In the genomic region with DNA sequence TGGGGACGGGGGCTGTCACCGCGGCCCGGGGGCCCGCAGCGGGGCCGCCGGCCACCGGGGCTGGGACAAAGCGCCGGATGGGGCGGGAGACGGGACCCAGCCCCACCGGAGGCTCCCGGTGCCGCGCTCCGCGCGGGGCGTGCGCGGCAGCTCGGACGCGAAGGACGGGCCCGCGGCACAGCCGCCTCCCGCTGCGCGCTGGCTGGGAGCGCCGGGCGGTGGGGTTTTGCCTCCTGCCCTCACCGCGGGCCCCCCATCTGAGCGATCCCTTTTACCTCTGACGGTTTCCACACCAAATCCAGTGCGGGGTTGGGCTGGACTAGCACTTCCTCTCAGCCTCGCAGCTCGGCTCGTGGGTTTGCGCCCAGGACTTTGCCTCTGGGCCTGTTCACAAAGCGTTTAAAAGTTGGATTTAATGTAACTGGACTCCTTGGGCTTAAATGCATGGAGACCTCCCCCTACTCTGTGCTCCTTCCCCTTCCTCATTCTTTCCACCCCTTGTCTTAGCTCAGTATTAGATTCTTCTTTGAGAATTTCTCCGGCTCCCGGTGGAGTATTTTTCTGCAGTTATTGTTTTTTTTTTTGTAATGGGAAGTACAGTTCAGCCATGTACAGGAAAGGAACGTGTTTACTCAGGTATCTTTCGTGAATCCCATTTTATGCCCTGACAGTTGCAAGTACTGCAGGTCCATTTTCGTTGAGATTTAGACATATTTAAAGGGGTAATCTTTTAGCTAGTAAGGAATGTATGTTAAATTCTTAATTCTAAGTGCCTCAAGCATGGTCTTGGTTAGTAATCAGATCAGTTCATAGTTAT, we compare ENCODE assay signal across 8 cellular contexts. TPM values are rescaled to one million over a fixed set of nuclear protein-coding genes. Genes with fewer than 3 reads are reported as not detected.
DNase-seq lines count a peak whose midpoint lies in the region; ATAC-seq, FAIRE-seq and TF ChIP-seq lines count a peak whose summit lies in the region.

No MANE protein-coding gene starts in this region.

- no peaks in the 10 kb centered on the region for H3K9me2 ChIP-seq in PC-9 (ENCODE audit: insufficient read depth)

- peak overlapping the region; percentile 99 for H3K27ac ChIP-seq in PC-9

- H3K4me1 ChIP-seq in PC-9 (replicated peaks; ENCODE audit: insufficient read depth): peaks cover 52% of the 10 kb centered on the region

- no peaks in the 10 kb centered on the region for H3K9me3 Mint-ChIP-seq in activated naive CD8-positive, alpha-beta T cell (ENCODE audit: low read depth)

- peaks cover 2% of the 10 kb centered on the region for H3K36me3 Mint-ChIP-seq in activated naive CD8-positive, alpha-beta T cell

- ATAC-seq in GM19455 (IDR thresholded peaks at IDR 0.05; ENCODE audit: unreplicated experiment): peak; percentile 43
- ATAC-seq in HG03521 (IDR thresholded peaks at IDR 0.05; ENCODE audit: unreplicated experiment): peak; percentile 38
- peak; percentile 73 for ATAC-seq in omental fat pad (ENCODE audit: low FRiP score)

- in situ Hi-C loops in Caki2 (cut with HindIII; ENCODE audit: low pct_unique_long_range_greater_than_20kb, low sequenced_read_pairs): no loop called here

- H3K4me3 ChIP-seq in PC-9: peak overlapping the region; percentile 74

- H3K36me3 ChIP-seq in PC-9 (ENCODE audit: low read depth): 0 out of 2 replicates have a peak, but pooled peaks cover 3% of the 10 kb centered on the region

- H3K27me3 ChIP-seq in PC-9 (ENCODE audit: insufficient read depth, low read depth): no peaks in the 10 kb centered on the region

- peak overlapping the region; percentile 82 for H2AFZ ChIP-seq in PC-9

- H3K9me3 ChIP-seq in PC-9 (ENCODE audit: insufficient read depth, low read depth): no peaks in the 10 kb centered on the region

- FAIRE-seq in D721Med (lab: Jason Lieb, UNC): no peak

- peaks cover 12% of the 10 kb centered on the region for H3K4me1 Mint-ChIP-seq in activated naive CD8-positive, alpha-beta T cell (ENCODE audit: low read depth)

- H3K27me3 Mint-ChIP-seq in activated naive CD8-positive, alpha-beta T cell: peaks cover 40% of the 10 kb centered on the region

- intact Hi-C loops in PC-9 (cut with micrococcal nuclease; ENCODE audit: unreplicated experiment) (loop anchor here (1.0 to 10.0 kb wide), 3 partner anchors 75 to 588 kb away; no protein-coding TSS in a partner anchor), head of caudate nucleus (cut with DNase I) (loop anchor here (10.0 kb wide), 2 partner anchors 102 to 128 kb away; no protein-coding TSS in a partner anchor)

- peak overlapping the region; percentile 95 for H3K4me3 Mint-ChIP-seq in activated naive CD8-positive, alpha-beta T cell

- peaks cover 59% of the 10 kb centered on the region for H3K79me2 ChIP-seq in PC-9 (ENCODE audit: low read depth)

- DNase-seq in Caki2 (ENCODE audit: low read depth) (peak; percentile 62), PC-9 (peak; percentile 55 to 58), head of caudate nucleus (peak; percentile 18 to 76 (median 49)), omental fat pad (ENCODE audit: low spot score) (peak; percentile 29), D721Med (ENCODE audit: insufficient read length, low spot score) (no peak)

- TF ChIP-seq CTCF in PC-9 (conservative IDR thresholded peaks at IDR 0.05) (no peak), omental fat pad (IDR thresholded peaks at IDR 0.05) (no peak), D721Med (IDR thresholded peaks at IDR 0.05; ENCODE audit: insufficient read depth, missing control alignments) (no peak)

- POLR2A ChIA-PET in PC-9 (lab: Charles Lee; ENCODE audit: unreplicated experiment): no interaction called here

- no peak overlapping the region for H3K27ac Mint-ChIP-seq in activated naive CD8-positive, alpha-beta T cell

- peaks cover 40% of the 10 kb centered on the region for H3F3A ChIP-seq in PC-9 (ENCODE audit: insufficient read depth, low read depth)

- CTCF ChIA-PET in PC-9 (lab: Charles Lee): no interaction called here

- peak overlapping the region; percentile 94 for H3K4me2 ChIP-seq in PC-9

- no peaks in the 10 kb centered on the region for H4K20me1 ChIP-seq in PC-9 (ENCODE audit: insufficient read depth)

- no TSS peak for BruUV-seq in PC-9 (replicated peaks; lab: Mats Ljungman, UMichigan)

RNA-seq across cellular contexts. Expression of gene FCHO2, which starts 0.7 kb away (rescaled TPM):
- 3.1 and 6.9 TPM in 2 replicates for total RNA-seq in Caki2 (2014; rRNA removed; shearing (Covaris generic); ENCODE audit: low replicate concordance)
- total RNA-seq in PC-9 (2021) (13.6 and 26.1 TPM in 2 replicates), omental fat pad (10 to 100 TPM; 25.3 to 39.9 (median 31.0) TPM)
